ENCODE assay signal across 8 cellular contexts in genomic region chr15:90400005-90400758, GRCh38. TPM values are rescaled to one million over a fixed set of nuclear protein-coding genes. Genes with fewer than 3 reads are reported as not detected.
DNase-seq lines count a peak whose midpoint lies in the region; ATAC-seq and TF ChIP-seq lines count a peak whose summit lies in the region.

No MANE protein-coding gene starts in this region.

- H3K9me3 ChIP-seq in SJCRH30 (replicated peaks) (no peaks in the 10 kb centered on the region), heart left ventricle (no peaks in the 10 kb centered on the region)

- H3K4me3 Mint-ChIP-seq in stimulated activated naive B cell treated with anti-CD40 and anti-IgM and Interleukin-4, amounts not matched to agents 10 μg/mL and 1 μg/mL and 100 μg/mL, for 72 hours, result peak overlapping the region in 1 of 2 donors; percentile 50

- WGBS in heart left ventricle, 4 donors, result 60 to 64% (median 63%) methylated on average over 7 of the region's 7 CpGs

- no peak for TF ChIP-seq CTCF in heart left ventricle (IDR thresholded peaks at IDR 0.05)

- H3K27ac ChIP-seq in SJCRH30 (peak overlapping the region; percentile 77), heart left ventricle (peak overlapping the region; percentile 70 to 94 (median 84))

- peak in 3 of 4 donors; percentile 9 to 36 (median 12) for ATAC-seq in heart left ventricle
- no peak for ATAC-seq in stimulated activated naive B cell treated with anti-CD40 and anti-IgM and Interleukin-4, amounts not matched to agents 10 μg/mL and 1 μg/mL and 100 μg/mL, for 72 hours (replicated peaks)
- no peak for ATAC-seq in GM21576 (IDR thresholded peaks at IDR 0.05; ENCODE audit: unreplicated experiment)

- H3K36me3 ChIP-seq in SJCRH30, result peaks cover 6% of the 10 kb centered on the region; the same call in 1 of the 2 replicates
- peaks cover 0 to 6% (median 0%) of the 10 kb centered on the region in 9 donors for H3K36me3 ChIP-seq in heart left ventricle

- intact Hi-C loops in heart left ventricle (cut with DNase I), result loop anchor here in 2 of 10 donors (2.0 to 5.0 kb wide), 2 partner anchors 15 to 37 kb away; no protein-coding TSS in a partner anchor

- peak; percentile 7 for DNase-seq in NCI-H146 (lab: John Stamatoyannopoulos, UW)
- DNase-seq in NCI-H146 treated with DMSO at 0.1 percent for 48 hours (lab: John Stamatoyannopoulos, UW; ENCODE audit: unreplicated experiment), result no peak
- DNase-seq in SJCRH30, result peak; percentile 18 to 54
- no peak for DNase-seq in heart left ventricle
- DNase-seq in stimulated activated naive B cell treated with anti-CD40 and anti-IgM and Interleukin-4, amounts not matched to agents 10 μg/mL and 1 μg/mL and 100 μg/mL, for 72 hours, result no peak
- no peak for DNase-seq in dedifferentiated amniotic fluid mesenchymal stem cell (ENCODE audit: extremely low spot score)
- DNase-seq in NCI-H2107 (lab: John Stamatoyannopoulos, UW), result no peak

- no peaks in the 10 kb centered on the region for H3K9me3 Mint-ChIP-seq in stimulated activated naive B cell treated with anti-CD40 and anti-IgM and Interleukin-4, amounts not matched to agents 10 μg/mL and 1 μg/mL and 100 μg/mL, for 72 hours

- H3K36me3 Mint-ChIP-seq in stimulated activated naive B cell treated with anti-CD40 and anti-IgM and Interleukin-4, amounts not matched to agents 10 μg/mL and 1 μg/mL and 100 μg/mL, for 72 hours, result peaks cover 23 to 31% of the 10 kb centered on the region in 2 donors

- peak overlapping the region; percentile 29 for H3K4me3 ChIP-seq in SJCRH30
- peak overlapping the region in 10 of 12 donors; percentile 1 to 42 (median 14) for H3K4me3 ChIP-seq in heart left ventricle

- H3K4me1 Mint-ChIP-seq in stimulated activated naive B cell treated with anti-CD40 and anti-IgM and Interleukin-4, amounts not matched to agents 10 μg/mL and 1 μg/mL and 100 μg/mL, for 72 hours, result peaks cover 34 to 57% of the 10 kb centered on the region in 2 donors

- H3K27me3 ChIP-seq in SJCRH30, result no peaks in the 10 kb centered on the region
- no peaks in the 10 kb centered on the region for H3K27me3 ChIP-seq in heart left ventricle

- TF ChIP-seq POLR2A in heart left ventricle (IDR thresholded peaks at IDR 0.05), result no peak

- H3K27ac Mint-ChIP-seq in stimulated activated naive B cell treated with anti-CD40 and anti-IgM and Interleukin-4, amounts not matched to agents 10 μg/mL and 1 μg/mL and 100 μg/mL, for 72 hours, result peak overlapping the region; percentile 96

- H3K27me3 Mint-ChIP-seq in stimulated activated naive B cell treated with anti-CD40 and anti-IgM and Interleukin-4, amounts not matched to agents 10 μg/mL and 1 μg/mL and 100 μg/mL, for 72 hours, result no peaks in the 10 kb centered on the region

- H3K4me1 ChIP-seq in SJCRH30 (peaks cover 35% of the 10 kb centered on the region), heart left ventricle (peaks cover 7 to 99% (median 60%) of the 10 kb centered on the region in 12 donors)

RNA-seq across cellular contexts. Expression of gene IQGAP1, which starts 12.1 kb away (rescaled TPM):
- total RNA-seq in SJCRH30 (2014; rRNA removed; shearing (Covaris generic)), result 85.0 and 100 TPM in 2 replicates
- 100 to 1,000 TPM in 1 of 9 donors, 10 to 100 TPM in 8; 28.6 to 115 (median 36.8) TPM for total RNA-seq in heart left ventricle
- 10 to 100 TPM; 18.9 to 31.3 TPM for polyA plus RNA-seq in heart left ventricle

RNA-seq across cellular contexts. Expression of gene ZNF774, which starts 48.1 kb away (rescaled TPM):
- total RNA-seq in SJCRH30 (2014; rRNA removed; shearing (Covaris generic)), result 1.1 and 1.8 TPM in 2 replicates
- total RNA-seq in heart left ventricle, result 1 to 10 TPM; 2.1 to 9.9 (median 5.9) TPM
- polyA plus RNA-seq in heart left ventricle, result 1 to 10 TPM; 3.1 to 4.2 TPM

Comparison
In these comparisons a context has a peak if more than half of its experiments do, and no peak if none do; other contexts are left out.
1. DNase-seq: peak in NCI-H146 (single experiment) and SJCRH30 (2 of 2); none in NCI-H146 treated with DMSO at 0.1 percent for 48 hours (single experiment), heart left ventricle (0 of 5), stimulated activated naive B cell treated with anti-CD40 and anti-IgM and Interleukin-4, amounts not matched to agents 10 μg/mL and 1 μg/mL and 100 μg/mL, for 72 hours (single experiment), dedifferentiated amniotic fluid mesenchymal stem cell (single experiment) and NCI-H2107 (single experiment).
2. ATAC-seq: peak in heart left ventricle (3 of 4); none in stimulated activated naive B cell treated with anti-CD40 and anti-IgM and Interleukin-4, amounts not matched to agents 10 μg/mL and 1 μg/mL and 100 μg/mL, for 72 hours (0 of 2) and GM21576 (single experiment).